In genomic region chr2:740446-741293, GRCh38 we compare ENCODE assay signal across 1 cellular context.
A peak's percentile ranks its signal among the peaks of the same experiment; 100 is the strongest.
TF ChIP-seq lines count a peak whose summit lies in the region.

No MANE protein-coding gene starts in this region.

TF ChIP-seq in HepG2, 621 proteins besides CTCF, POLR2A, EP300 and RAD21 (continued from another document and continues in another):
- TF ChIP-seq, protein P1, sequence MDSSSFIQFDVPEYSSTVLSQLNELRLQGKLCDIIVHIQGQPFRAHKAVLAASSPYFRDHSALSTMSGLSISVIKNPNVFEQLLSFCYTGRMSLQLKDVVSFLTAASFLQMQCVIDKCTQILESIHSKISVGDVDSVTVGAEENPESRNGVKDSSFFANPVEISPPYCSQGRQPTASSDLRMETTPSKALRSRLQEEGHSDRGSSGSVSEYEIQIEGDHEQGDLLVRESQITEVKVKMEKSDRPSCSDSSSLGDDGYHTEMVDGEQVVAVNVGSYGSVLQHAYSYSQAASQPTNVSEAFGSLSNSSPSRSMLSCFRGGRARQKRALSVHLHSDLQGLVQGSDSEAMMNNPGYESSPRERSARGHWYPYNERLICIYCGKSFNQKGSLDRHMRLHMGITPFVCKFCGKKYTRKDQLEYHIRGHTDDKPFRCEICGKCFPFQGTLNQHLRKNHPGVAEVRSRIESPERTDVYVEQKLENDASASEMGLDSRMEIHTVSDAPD (CRISPR knock-in tag; IDR thresholded peaks at IDR 0.05), result no peak
- no peak for TF ChIP-seq JUND (CRISPR knock-in tag; IDR thresholded peaks at IDR 0.05)
- TF ChIP-seq HMG20A (CRISPR knock-in tag; IDR thresholded peaks at IDR 0.05; ENCODE audit: borderline replicate concordance), result no peak
- no peak for TF ChIP-seq ZFP1 (CRISPR knock-in tag; IDR thresholded peaks at IDR 0.05)
- TF ChIP-seq KDM2A (CRISPR knock-in tag; IDR thresholded peaks at IDR 0.05; ENCODE audit: borderline replicate concordance, low read depth), result peak; percentile 30; the same call in 1 of the 2 replicates
- TF ChIP-seq SP1 (IDR thresholded peaks at IDR 0.05), result no peak
- peak; percentile 35; the same call in 1 of the 2 replicates for TF ChIP-seq SP1 (CRISPR knock-in tag; IDR thresholded peaks at IDR 0.05)
- no peak for TF ChIP-seq KAT2B (IDR thresholded peaks at IDR 0.05; ENCODE audit: borderline replicate concordance, low read depth, low read length)
- no peak for TF ChIP-seq ZNF496 (CRISPR knock-in tag; IDR thresholded peaks at IDR 0.05; ENCODE audit: insufficient replicate concordance)
- no peak for TF ChIP-seq RARA (CRISPR knock-in tag; IDR thresholded peaks at IDR 0.05)
- no peak for TF ChIP-seq KLF15 (CRISPR knock-in tag; IDR thresholded peaks at IDR 0.05; ENCODE audit: borderline replicate concordance)
- no peak for TF ChIP-seq ZNF253 (CRISPR knock-in tag; IDR thresholded peaks at IDR 0.05; ENCODE audit: borderline replicate concordance)
- TF ChIP-seq, protein P2, sequence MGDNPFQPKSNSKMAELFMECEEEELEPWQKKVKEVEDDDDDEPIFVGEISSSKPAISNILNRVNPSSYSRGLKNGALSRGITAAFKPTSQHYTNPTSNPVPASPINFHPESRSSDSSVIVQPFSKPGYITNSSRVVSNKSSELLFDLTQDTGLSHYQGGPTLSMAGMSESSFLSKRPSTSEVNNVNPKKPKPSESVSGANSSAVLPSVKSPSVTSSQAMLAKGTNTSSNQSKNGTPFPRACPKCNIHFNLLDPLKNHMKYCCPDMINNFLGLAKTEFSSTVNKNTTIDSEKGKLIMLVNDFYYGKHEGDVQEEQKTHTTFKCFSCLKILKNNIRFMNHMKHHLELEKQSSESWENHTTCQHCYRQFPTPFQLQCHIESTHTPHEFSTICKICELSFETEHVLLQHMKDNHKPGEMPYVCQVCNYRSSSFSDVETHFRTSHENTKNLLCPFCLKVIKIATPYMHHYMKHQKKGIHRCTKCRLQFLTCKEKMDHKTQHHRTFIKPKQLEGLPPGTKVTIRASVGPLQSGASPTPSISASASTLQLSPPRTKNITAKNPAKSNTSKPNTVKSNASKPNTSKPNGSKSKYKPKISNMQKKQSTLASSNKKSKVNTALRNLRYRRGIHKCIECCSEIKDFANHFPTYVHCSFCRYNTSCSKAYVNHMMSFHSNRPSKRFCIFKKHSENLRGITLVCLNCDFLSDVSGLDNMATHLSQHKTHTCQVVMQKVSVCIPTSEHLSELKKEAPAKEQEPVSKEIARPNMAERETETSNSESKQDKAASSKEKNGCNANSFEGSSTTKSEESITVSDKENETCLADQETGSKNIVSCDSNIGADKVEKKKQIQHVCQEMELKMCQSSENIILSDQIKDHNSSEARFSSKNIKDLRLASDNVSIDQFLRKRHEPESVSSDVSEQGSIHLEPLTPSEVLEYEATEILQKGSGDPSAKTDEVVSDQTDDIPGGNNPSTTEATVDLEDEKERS (CRISPR knock-in tag; IDR thresholded peaks at IDR 0.05), result 0 out of 2 replicates have a peak, but pooled peaks have one; percentile 13
- TF ChIP-seq ZGPAT (CRISPR knock-in tag; IDR thresholded peaks at IDR 0.05), result 0 out of 2 replicates have a peak, but pooled peaks have one; percentile 34
- TF ChIP-seq HOXA9 (CRISPR knock-in tag; IDR thresholded peaks at IDR 0.05; ENCODE audit: borderline replicate concordance), result no peak
- TF ChIP-seq ZNF883 (CRISPR knock-in tag; IDR thresholded peaks at IDR 0.05; ENCODE audit: not compliant biosample characterization), result peak; percentile 44
- peak; percentile 18; the same call in 1 of the 2 replicates for TF ChIP-seq SALL1 (CRISPR knock-in tag; IDR thresholded peaks at IDR 0.05)
- TF ChIP-seq ZC3H4 (CRISPR knock-in tag; IDR thresholded peaks at IDR 0.05; ENCODE audit: borderline replicate concordance), result no peak
- peak; percentile 56; the same call in 1 of the 2 replicates for TF ChIP-seq HDAC1 (CRISPR knock-in tag; IDR thresholded peaks at IDR 0.05)
- no peak for TF ChIP-seq ZNF260 (CRISPR knock-in tag; IDR thresholded peaks at IDR 0.05; ENCODE audit: borderline replicate concordance, low read depth)
- no peak for TF ChIP-seq NFATC3 (CRISPR knock-in tag; IDR thresholded peaks at IDR 0.05)
- TF ChIP-seq, protein P3, sequence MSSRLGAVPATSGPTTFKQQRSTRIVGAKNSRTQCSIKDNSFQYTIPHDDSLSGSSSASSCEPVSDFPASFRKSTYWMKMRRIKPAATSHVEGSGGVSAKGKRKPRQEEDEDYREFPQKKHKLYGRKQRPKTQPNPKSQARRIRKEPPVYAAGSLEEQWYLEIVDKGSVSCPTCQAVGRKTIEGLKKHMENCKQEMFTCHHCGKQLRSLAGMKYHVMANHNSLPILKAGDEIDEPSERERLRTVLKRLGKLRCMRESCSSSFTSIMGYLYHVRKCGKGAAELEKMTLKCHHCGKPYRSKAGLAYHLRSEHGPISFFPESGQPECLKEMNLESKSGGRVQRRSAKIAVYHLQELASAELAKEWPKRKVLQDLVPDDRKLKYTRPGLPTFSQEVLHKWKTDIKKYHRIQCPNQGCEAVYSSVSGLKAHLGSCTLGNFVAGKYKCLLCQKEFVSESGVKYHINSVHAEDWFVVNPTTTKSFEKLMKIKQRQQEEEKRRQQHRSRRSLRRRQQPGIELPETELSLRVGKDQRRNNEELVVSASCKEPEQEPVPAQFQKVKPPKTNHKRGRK (CRISPR knock-in tag; IDR thresholded peaks at IDR 0.05), result no peak
- TF ChIP-seq MNT (IDR thresholded peaks at IDR 0.05), result peak; percentile 11; the same call in 1 of the 2 replicates
- peak; percentile 59; the same call in 1 of the 2 replicates for TF ChIP-seq NFKB2 (CRISPR knock-in tag; IDR thresholded peaks at IDR 0.05; ENCODE audit: borderline replicate concordance)
- TF ChIP-seq NR1H2 (CRISPR knock-in tag; IDR thresholded peaks at IDR 0.05; ENCODE audit: borderline replicate concordance, low read depth), result no peak
- TF ChIP-seq FOXP1 (IDR thresholded peaks at IDR 0.05), result no peak
- TF ChIP-seq FOXP1 (CRISPR knock-in tag; IDR thresholded peaks at IDR 0.05), result no peak
- peak; percentile 92 for TF ChIP-seq KLF9 (CRISPR knock-in tag; IDR thresholded peaks at IDR 0.05; ENCODE audit: low read depth)
- no peak for TF ChIP-seq ARID2 (CRISPR knock-in tag; IDR thresholded peaks at IDR 0.05; ENCODE audit: borderline replicate concordance)
- TF ChIP-seq, protein P4, sequence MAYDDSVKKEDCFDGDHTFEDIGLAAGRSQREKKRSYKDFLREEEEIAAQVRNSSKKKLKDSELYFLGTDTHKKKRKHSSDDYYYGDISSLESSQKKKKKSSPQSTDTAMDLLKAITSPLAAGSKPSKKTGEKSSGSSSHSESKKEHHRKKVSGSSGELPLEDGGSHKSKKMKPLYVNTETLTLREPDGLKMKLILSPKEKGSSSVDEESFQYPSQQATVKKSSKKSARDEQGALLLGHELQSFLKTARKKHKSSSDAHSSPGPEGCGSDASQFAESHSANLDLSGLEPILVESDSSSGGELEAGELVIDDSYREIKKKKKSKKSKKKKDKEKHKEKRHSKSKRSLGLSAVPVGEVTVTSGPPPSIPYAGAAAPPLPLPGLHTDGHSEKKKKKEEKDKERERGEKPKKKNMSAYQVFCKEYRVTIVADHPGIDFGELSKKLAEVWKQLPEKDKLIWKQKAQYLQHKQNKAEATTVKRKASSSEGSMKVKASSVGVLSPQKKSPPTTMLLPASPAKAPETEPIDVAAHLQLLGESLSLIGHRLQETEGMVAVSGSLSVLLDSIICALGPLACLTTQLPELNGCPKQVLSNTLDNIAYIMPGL (CRISPR knock-in tag; IDR thresholded peaks at IDR 0.05; ENCODE audit: borderline replicate concordance in 1 of 2, low read depth in 1 of 2), result 0 out of 4 replicates have a peak, but pooled peaks of 1 of the 2 experiments have one; percentile 39
- no peak for TF ChIP-seq AHR (CRISPR knock-in tag; IDR thresholded peaks at IDR 0.05)
- TF ChIP-seq LCORL (IDR thresholded peaks at IDR 0.05), result no peak
- TF ChIP-seq LCORL (CRISPR knock-in tag; IDR thresholded peaks at IDR 0.05), result no peak
- TF ChIP-seq, protein P5, sequence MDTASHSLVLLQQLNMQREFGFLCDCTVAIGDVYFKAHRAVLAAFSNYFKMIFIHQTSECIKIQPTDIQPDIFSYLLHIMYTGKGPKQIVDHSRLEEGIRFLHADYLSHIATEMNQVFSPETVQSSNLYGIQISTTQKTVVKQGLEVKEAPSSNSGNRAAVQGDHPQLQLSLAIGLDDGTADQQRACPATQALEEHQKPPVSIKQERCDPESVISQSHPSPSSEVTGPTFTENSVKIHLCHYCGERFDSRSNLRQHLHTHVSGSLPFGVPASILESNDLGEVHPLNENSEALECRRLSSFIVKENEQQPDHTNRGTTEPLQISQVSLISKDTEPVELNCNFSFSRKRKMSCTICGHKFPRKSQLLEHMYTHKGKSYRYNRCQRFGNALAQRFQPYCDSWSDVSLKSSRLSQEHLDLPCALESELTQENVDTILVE (CRISPR knock-in tag; IDR thresholded peaks at IDR 0.05), result no peak
- TF ChIP-seq TOPORS (CRISPR knock-in tag; IDR thresholded peaks at IDR 0.05), result no peak
- TF ChIP-seq THAP11 (CRISPR knock-in tag; IDR thresholded peaks at IDR 0.05), result no peak
- TF ChIP-seq ZNF839 (CRISPR knock-in tag; IDR thresholded peaks at IDR 0.05; ENCODE audit: borderline replicate concordance), result 0 out of 2 replicates have a peak, but pooled peaks have one; percentile 29
- 0 out of 2 replicates have a peak, but pooled peaks have one; percentile 41 for TF ChIP-seq ARNT2 (CRISPR knock-in tag; IDR thresholded peaks at IDR 0.05; ENCODE audit: low read depth)
- TF ChIP-seq, protein P6, sequence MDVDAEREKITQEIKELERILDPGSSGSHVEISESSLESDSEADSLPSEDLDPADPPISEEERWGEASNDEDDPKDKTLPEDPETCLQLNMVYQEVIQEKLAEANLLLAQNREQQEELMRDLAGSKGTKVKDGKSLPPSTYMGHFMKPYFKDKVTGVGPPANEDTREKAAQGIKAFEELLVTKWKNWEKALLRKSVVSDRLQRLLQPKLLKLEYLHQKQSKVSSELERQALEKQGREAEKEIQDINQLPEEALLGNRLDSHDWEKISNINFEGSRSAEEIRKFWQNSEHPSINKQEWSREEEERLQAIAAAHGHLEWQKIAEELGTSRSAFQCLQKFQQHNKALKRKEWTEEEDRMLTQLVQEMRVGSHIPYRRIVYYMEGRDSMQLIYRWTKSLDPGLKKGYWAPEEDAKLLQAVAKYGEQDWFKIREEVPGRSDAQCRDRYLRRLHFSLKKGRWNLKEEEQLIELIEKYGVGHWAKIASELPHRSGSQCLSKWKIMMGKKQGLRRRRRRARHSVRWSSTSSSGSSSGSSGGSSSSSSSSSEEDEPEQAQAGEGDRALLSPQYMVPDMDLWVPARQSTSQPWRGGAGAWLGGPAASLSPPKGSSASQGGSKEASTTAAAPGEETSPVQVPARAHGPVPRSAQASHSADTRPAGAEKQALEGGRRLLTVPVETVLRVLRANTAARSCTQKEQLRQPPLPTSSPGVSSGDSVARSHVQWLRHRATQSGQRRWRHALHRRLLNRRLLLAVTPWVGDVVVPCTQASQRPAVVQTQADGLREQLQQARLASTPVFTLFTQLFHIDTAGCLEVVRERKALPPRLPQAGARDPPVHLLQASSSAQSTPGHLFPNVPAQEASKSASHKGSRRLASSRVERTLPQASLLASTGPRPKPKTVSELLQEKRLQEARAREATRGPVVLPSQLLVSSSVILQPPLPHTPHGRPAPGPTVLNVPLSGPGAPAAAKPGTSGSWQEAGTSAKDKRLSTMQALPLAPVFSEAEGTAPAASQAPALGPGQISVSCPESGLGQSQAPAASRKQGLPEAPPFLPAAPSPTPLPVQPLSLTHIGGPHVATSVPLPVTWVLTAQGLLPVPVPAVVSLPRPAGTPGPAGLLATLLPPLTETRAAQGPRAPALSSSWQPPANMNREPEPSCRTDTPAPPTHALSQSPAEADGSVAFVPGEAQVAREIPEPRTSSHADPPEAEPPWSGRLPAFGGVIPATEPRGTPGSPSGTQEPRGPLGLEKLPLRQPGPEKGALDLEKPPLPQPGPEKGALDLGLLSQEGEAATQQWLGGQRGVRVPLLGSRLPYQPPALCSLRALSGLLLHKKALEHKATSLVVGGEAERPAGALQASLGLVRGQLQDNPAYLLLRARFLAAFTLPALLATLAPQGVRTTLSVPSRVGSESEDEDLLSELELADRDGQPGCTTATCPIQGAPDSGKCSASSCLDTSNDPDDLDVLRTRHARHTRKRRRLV (CRISPR knock-in tag; IDR thresholded peaks at IDR 0.05), result no peak
- TF ChIP-seq ZFP36L2 (CRISPR knock-in tag; IDR thresholded peaks at IDR 0.05), result no peak
- 0 out of 2 replicates have a peak, but pooled peaks have one; percentile 21 for TF ChIP-seq ZNF230 (CRISPR knock-in tag; IDR thresholded peaks at IDR 0.05)
- TF ChIP-seq, protein P7, sequence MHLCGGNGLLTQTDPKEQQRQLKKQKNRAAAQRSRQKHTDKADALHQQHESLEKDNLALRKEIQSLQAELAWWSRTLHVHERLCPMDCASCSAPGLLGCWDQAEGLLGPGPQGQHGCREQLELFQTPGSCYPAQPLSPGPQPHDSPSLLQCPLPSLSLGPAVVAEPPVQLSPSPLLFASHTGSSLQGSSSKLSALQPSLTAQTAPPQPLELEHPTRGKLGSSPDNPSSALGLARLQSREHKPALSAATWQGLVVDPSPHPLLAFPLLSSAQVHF (CRISPR knock-in tag; IDR thresholded peaks at IDR 0.05), result no peak
- peak; percentile 67; the same call in 1 of the 2 replicates for TF ChIP-seq SAP130 (CRISPR knock-in tag; IDR thresholded peaks at IDR 0.05; ENCODE audit: low read depth)
- no peak for TF ChIP-seq POLR2AphosphoS2 (IDR thresholded peaks at IDR 0.05; ENCODE audit: low read depth, low read length)
- TF ChIP-seq PRPF4 (IDR thresholded peaks at IDR 0.05; ENCODE audit: low read depth, low read length, poor library complexity, severe bottlenecking), result no peak
- TF ChIP-seq SALL2 (CRISPR knock-in tag; IDR thresholded peaks at IDR 0.05), result 0 out of 2 replicates have a peak, but pooled peaks have one; percentile 42
- TF ChIP-seq FOXC1 (CRISPR knock-in tag; IDR thresholded peaks at IDR 0.05; ENCODE audit: borderline replicate concordance), result 0 out of 2 replicates have a peak, but pooled peaks have one; percentile 37
- TF ChIP-seq RFX5 (IDR thresholded peaks at IDR 0.05; ENCODE audit: low read depth, low read length), result no peak
- peak; percentile 15 for TF ChIP-seq ASH2L (IDR thresholded peaks at IDR 0.05; ENCODE audit: insufficient read length, low read depth, low read length)
